Comparison of ENCODE assay signal across 10 cellular contexts in the genomic region with DNA sequence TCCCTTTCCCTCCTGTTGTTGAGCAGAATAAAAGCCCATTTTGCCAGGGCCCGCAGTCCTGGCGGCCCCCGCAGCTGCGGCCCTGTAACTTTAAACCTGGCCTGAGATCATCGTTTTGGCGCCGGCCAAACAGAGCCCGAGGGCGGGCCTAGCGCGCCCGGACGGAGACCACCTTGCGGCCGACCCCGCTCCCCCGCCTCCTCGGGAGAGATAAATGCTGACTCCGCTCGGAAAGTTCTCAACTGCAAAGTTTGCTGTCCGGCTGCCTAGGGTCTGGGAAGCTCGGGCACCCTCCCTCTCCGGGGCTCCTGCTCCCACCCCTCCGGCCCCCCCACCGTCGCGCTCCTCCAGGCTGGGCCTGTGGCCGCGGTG. TPM values are rescaled to one million over a fixed set of nuclear protein-coding genes. Genes with fewer than 3 reads are reported as not detected.
DNase-seq lines count a peak whose midpoint lies in the region; ATAC-seq and TF ChIP-seq lines count a peak whose summit lies in the region.
"Had no signal": no experiment of that assay in that cellular context is flagged by ENCODE, and none has a peak within 500 bp of the region (broad histone marks: within the 10 kb centered on the region; RNA-seq: fewer than 3 reads in every experiment).

A gene with protein sequence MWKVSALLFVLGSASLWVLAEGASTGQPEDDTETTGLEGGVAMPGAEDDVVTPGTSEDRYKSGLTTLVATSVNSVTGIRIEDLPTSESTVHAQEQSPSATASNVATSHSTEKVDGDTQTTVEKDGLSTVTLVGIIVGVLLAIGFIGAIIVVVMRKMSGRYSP (plus strand): TSS at position 241 of the 372 bp plus-strand sequence. CDS start 202 bp downstream, outside the sequence.

- CTCF ChIA-PET in mammary epithelial cell (lab: Charles Lee; ENCODE audit: low non-redundant PET) = no interaction called here

- H3K27me3 ChIP-seq in mammary epithelial cell (ENCODE audit: insufficient read depth, low read length) (no peaks in the 10 kb centered on the region), hepatocyte (no peaks in the 10 kb centered on the region)

- H3K36me3 ChIP-seq in mammary epithelial cell (ENCODE audit: insufficient read depth, low read length) = no peaks in the 10 kb centered on the region
- H3K36me3 ChIP-seq in hepatocyte (replicated peaks; ENCODE audit: insufficient read depth, low read depth) = no peaks in the 10 kb centered on the region

- no peak within 1 kb of the TSS for H3K27ac Mint-ChIP-seq in natural killer cell treated with Interleukin-12 subunit alpha and Interleukin-12 subunit beta and Interleukin-15 and Interleukin-18, amount 100 ng/mL, for 72 hours

- BruUV-seq in mammary epithelial cell (replicated peaks; lab: Mats Ljungman, UMichigan) = no TSS peak

- no peaks in the 10 kb centered on the region for H3K9me3 ChIP-seq in mammary epithelial cell (replicated peaks; ENCODE audit: insufficient read depth, low read length)
- H3K9me3 ChIP-seq in hepatocyte (ENCODE audit: low read depth) = no peaks in the 10 kb centered on the region

- peak within 1 kb of the TSS; percentile 43 for H3K9ac ChIP-seq in mammary epithelial cell (ENCODE audit: insufficient read depth, low read length)

- H3K4me3 ChIP-seq in mammary epithelial cell (replicated peaks in 1 of 3; ENCODE audit: insufficient read depth in 1 of 3, low read depth in 2 of 3, low read length in 3 of 3) (peak within 1 kb of the TSS; percentile 52 to 55 (median 53)), hepatocyte (peak within 1 kb of the TSS; percentile 53)

- no peaks in the 10 kb centered on the region for H3K79me2 ChIP-seq in mammary epithelial cell (ENCODE audit: insufficient read depth, low read length)
- peaks cover 42% of the 10 kb centered on the region for H3K79me2 ChIP-seq in hepatocyte

- H3K27me3 Mint-ChIP-seq in natural killer cell treated with Interleukin-12 subunit alpha and Interleukin-12 subunit beta and Interleukin-15 and Interleukin-18, amount 100 ng/mL, for 72 hours = peaks cover 43 to 47% of the 10 kb centered on the region in 2 donors

- WGBS in mammary epithelial cell (ENCODE audit: low coverage, missing lambda C conversion rate) = 13% methylated on average over 21 of the region's 29 CpGs
- WGBS in hepatocyte (ENCODE audit: low lambda C conversion rate, missing lambda C conversion rate) = 1% methylated on average over 28 of the region's 29 CpGs

- no peaks in the 10 kb centered on the region for H3K9me3 Mint-ChIP-seq in natural killer cell treated with Interleukin-12 subunit alpha and Interleukin-12 subunit beta and Interleukin-15 and Interleukin-18, amount 100 ng/mL, for 72 hours

- TF ChIP-seq CTCF in mammary epithelial cell (conservative IDR thresholded peaks at IDR 0.05 in 1 of 2, IDR thresholded peaks at IDR 0.05 in 1 of 2; ENCODE audit: extremely low read depth in 1 of 2, insufficient read depth in 1 of 2, low read depth in 1 of 2, low read length in 2 of 2) = no peak
- TF ChIP-seq CTCF in hepatocyte (IDR thresholded peaks at IDR 0.05; ENCODE audit: poor library complexity) = no peak

- H3K4me1 ChIP-seq in mammary epithelial cell (ENCODE audit: insufficient read depth, low read length) (peaks cover 7% of the 10 kb centered on the region), hepatocyte (ENCODE audit: insufficient read depth) (peaks cover 3% of the 10 kb centered on the region)

- H3K4me2 ChIP-seq in mammary epithelial cell (ENCODE audit: insufficient read depth, low read depth, low read length) (peak within 1 kb of the TSS; percentile 80), hepatocyte (peak within 1 kb of the TSS; percentile 80)

- H4K20me1 ChIP-seq in mammary epithelial cell (ENCODE audit: insufficient read depth, low read length) (no peaks in the 10 kb centered on the region), hepatocyte (ENCODE audit: insufficient read depth, poor library complexity, severe bottlenecking) (no peaks in the 10 kb centered on the region)

- intact Hi-C loops in mammary epithelial cell (cut with micrococcal nuclease) (loop anchor here (5.0 kb wide), 2 partner anchors 41 to 79 kb away; no protein-coding TSS in a partner anchor), posterior vena cava (cut with DNase I) (loop anchor here in 1 of 2 donors (5.0 kb wide), 1 partner anchor 954 kb away; no protein-coding TSS in a partner anchor)

- no peaks in the 10 kb centered on the region for H3K36me3 Mint-ChIP-seq in natural killer cell treated with Interleukin-12 subunit alpha and Interleukin-12 subunit beta and Interleukin-15 and Interleukin-18, amount 100 ng/mL, for 72 hours

- no peaks in the 10 kb centered on the region for H3K9me2 ChIP-seq in hepatocyte (replicated peaks; ENCODE audit: insufficient read depth)

- in situ Hi-C loops in mammary epithelial cell (cut with MboI; ENCODE audit: low sequenced_read_pairs in 2 of 2) = no loop called here

- H2AFZ ChIP-seq in mammary epithelial cell (ENCODE audit: low read depth, low read length) (peak within 1 kb of the TSS; percentile 91), hepatocyte (peak within 1 kb of the TSS; percentile 40)

- ATAC-seq in HG03135 (IDR thresholded peaks at IDR 0.05; ENCODE audit: unreplicated experiment) = no peak
- no peak for ATAC-seq in natural killer cell treated with Interleukin-12 subunit alpha and Interleukin-12 subunit beta and Interleukin-15 and Interleukin-18, amount 100 ng/mL, for 72 hours
- ATAC-seq: Panc1 had no signal

- DNase-seq in DMS114 treated with DMSO at 0.1 percent for 48 hours (lab: John Stamatoyannopoulos, UW; ENCODE audit: unreplicated experiment) = peak; percentile 12
- no peak for DNase-seq in mammary epithelial cell
- peak; percentile 81 for DNase-seq in hepatocyte (ENCODE audit: low spot score)
- peak; percentile 85 for DNase-seq in posterior vena cava (ENCODE audit: low spot score)
- no peak for DNase-seq in H4 (ENCODE audit: low spot score)
- no peak for DNase-seq in natural killer cell treated with Interleukin-12 subunit alpha and Interleukin-12 subunit beta and Interleukin-15 and Interleukin-18, amount 100 ng/mL, for 72 hours (ENCODE audit: low spot score)
- no peak for DNase-seq in CD1c-positive myeloid dendritic cell (ENCODE audit: extremely low spot score)
- DNase-seq: midbrain had no signal

- H3K27ac ChIP-seq in mammary epithelial cell (ENCODE audit: insufficient read depth, low read depth, low read length) (peak within 1 kb of the TSS; percentile 29), hepatocyte (peak within 1 kb of the TSS; percentile 90)

- dilution Hi-C loops in mammary epithelial cell (cut with HindIII; ENCODE audit: low sequenced_read_pairs) = no loop called here

- no peaks in the 10 kb centered on the region for H3K4me1 Mint-ChIP-seq in natural killer cell treated with Interleukin-12 subunit alpha and Interleukin-12 subunit beta and Interleukin-15 and Interleukin-18, amount 100 ng/mL, for 72 hours (ENCODE audit: low read depth in 2 of 2)

- H3K4me3 Mint-ChIP-seq in natural killer cell treated with Interleukin-12 subunit alpha and Interleukin-12 subunit beta and Interleukin-15 and Interleukin-18, amount 100 ng/mL, for 72 hours = no peak within 1 kb of the TSS

RNA-seq across cellular contexts. Expression of the gene that starts here (rescaled TPM):
- 10 to 100 TPM; 33.7 to 39.4 TPM for total RNA-seq in mammary epithelial cell
- 10.8 TPM for polyA plus RNA-seq in mammary epithelial cell
- polyA minus RNA-seq in mammary epithelial cell = 31.4 TPM
- total RNA-seq in hepatocyte = 305 and 332 TPM in 2 replicates
- polyA plus RNA-seq in hepatocyte = 478 and 508 TPM in 2 replicates
- 10 to 100 TPM; 28.5 to 40.9 TPM for total RNA-seq in posterior vena cava
- total RNA-seq in H4 (2014; rRNA removed; shearing (Covaris generic)) = 2.6 and 3.6 TPM in 2 replicates
- not detected for total RNA-seq in natural killer cell treated with Interleukin-12 subunit alpha and Interleukin-12 subunit beta and Interleukin-15 and Interleukin-18, amount 100 ng/mL, for 72 hours

Comparison
In these comparisons a context has a peak if more than half of its experiments do, and no peak if none do; other contexts are left out.
1. RNA of the gene that starts here (polyA plus RNA-seq): 478 to 508 TPM in hepatocyte; 10.8 TPM in mammary epithelial cell (single experiment); every median in the first group is over 10 times any median in the second.
2. DNase-seq: peak in DMS114 treated with DMSO at 0.1 percent for 48 hours (single experiment), hepatocyte (single experiment) and posterior vena cava (single experiment); none in mammary epithelial cell (single experiment), H4 (single experiment), natural killer cell treated with Interleukin-12 subunit alpha and Interleukin-12 subunit beta and Interleukin-15 and Interleukin-18, amount 100 ng/mL, for 72 hours (single experiment) and CD1c-positive myeloid dendritic cell (single experiment).